ENCODE assay signal across 1 cellular context in genomic region chr21:42112223-42112622, GRCh38.
TF ChIP-seq lines count a peak whose summit lies in the region.

No MANE protein-coding gene starts in this region.

TF ChIP-seq in GM12878, 131 proteins besides CTCF, POLR2A, EP300 and RAD21:
- TF ChIP-seq MEF2A (IDR thresholded peaks at IDR 0.05; ENCODE audit: insufficient read depth, low read depth, low read length) = no peak
- no peak for TF ChIP-seq SIN3A (IDR thresholded peaks at IDR 0.05; ENCODE audit: low read depth, low read length)
- no peak for TF ChIP-seq CHD2 (IDR thresholded peaks at IDR 0.05; ENCODE audit: borderline replicate concordance, low read depth, low read length)
- TF ChIP-seq ZNF592 (IDR thresholded peaks at IDR 0.05) = no peak
- peak; percentile 91; the same call in 1 of the 2 replicates for TF ChIP-seq TCF3 (IDR thresholded peaks at IDR 0.05; ENCODE audit: borderline replicate concordance, insufficient read depth, low read depth, low read length)
- TF ChIP-seq TCF12 (IDR thresholded peaks at IDR 0.05; ENCODE audit: low read depth, low read length) = peak; percentile 94
TF ChIP-seq in GM12878: peak in this region for 2.
